21 cellular contexts compared by ENCODE assay signal in the genomic region with DNA sequence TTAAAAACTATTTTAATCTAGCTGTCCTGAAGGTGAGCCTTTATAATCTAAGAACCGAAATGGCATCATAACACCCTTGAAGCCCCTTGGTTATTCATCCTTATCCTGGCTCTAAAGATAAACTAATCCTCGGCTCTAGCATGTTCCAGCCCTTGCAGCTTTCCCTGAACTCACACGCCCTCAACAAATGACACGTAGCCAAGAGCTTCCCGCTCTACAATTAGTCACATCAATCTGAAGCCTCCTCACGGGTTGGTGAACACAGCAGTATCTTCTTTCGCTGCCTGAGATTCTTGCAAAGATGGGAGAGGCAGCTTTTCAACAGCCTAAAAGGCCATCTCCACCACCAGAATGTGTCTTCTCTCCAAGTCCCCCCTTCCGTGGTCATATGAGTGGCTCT.
"Had no signal": no experiment of that assay in that cellular context is flagged by ENCODE, and none has a peak within 500 bp of the region (broad histone marks: within the 10 kb centered on the region; RNA-seq: fewer than 3 reads in every experiment).

No MANE protein-coding gene starts in this region.

- H3K9me3 ChIP-seq: esophagus squamous epithelium, lower lobe of right lung, sigmoid colon, uterus had no signal

- H3K36me3 ChIP-seq: brain microvascular endothelial cell, esophagus squamous epithelium, lower lobe of right lung, sigmoid colon, uterus had no signal

- H3K27ac Mint-ChIP-seq: activated CD4-positive, alpha-beta T cell treated with anti-CD3 and anti-CD28 coated beads, Interleukin-2, amount 10 ng/mL, durations not matched to agents 24 days and 14 days; activated CD8-positive, alpha-beta T cell treated with anti-CD3 and anti-CD28 coated beads, Interleukin-2, amount 10 ng/mL, durations not matched to agents 7 days and 5 days; activated T-cell treated with anti-CD3 and anti-CD28 coated beads, Interleukin-2, amount 50 U/mL, for 72 hours; mesothelial cell of epicardium; stimulated activated effector memory CD8-positive, alpha-beta T cell treated with anti-CD3 and anti-CD28 coated beads, Interleukin-12 subunit alpha, Interleukin-12 subunit beta, amount 100 ng/mL, for 72 hours had no signal

- H3K36me3 Mint-ChIP-seq: activated naive CD4-positive, alpha-beta T cell treated with anti-CD3 and anti-CD28 coated beads, Interleukin-2, amount 50 U/mL, for 72 hours; mesothelial cell of epicardium; stimulated activated effector memory CD8-positive, alpha-beta T cell treated with anti-CD3 and anti-CD28 coated beads, Interleukin-12 subunit alpha, Interleukin-12 subunit beta, amount 100 ng/mL, for 72 hours had no signal

- H3K4me1 Mint-ChIP-seq: activated CD4-positive, alpha-beta T cell treated with anti-CD3 and anti-CD28 coated beads, Interleukin-2, amount 10 ng/mL, durations not matched to agents 24 days and 14 days; central memory CD8-positive, alpha-beta T cell; stimulated activated effector memory CD8-positive, alpha-beta T cell treated with anti-CD3 and anti-CD28 coated beads, Interleukin-12 subunit alpha, Interleukin-12 subunit beta, amount 100 ng/mL, for 72 hours had no signal

- H3K27me3 ChIP-seq: brain microvascular endothelial cell, sigmoid colon, uterus had no signal

- H3K4me3 ChIP-seq: coronary artery, esophagus squamous epithelium, lower lobe of right lung, sigmoid colon, uterus had no signal

- H3K27ac ChIP-seq: brain microvascular endothelial cell, coronary artery, esophagus squamous epithelium, lower lobe of right lung, sigmoid colon, uterus had no signal

- H3K9me3 Mint-ChIP-seq: activated CD4-positive, alpha-beta T cell treated with anti-CD3 and anti-CD28 coated beads, Interleukin-2, amount 10 ng/mL, durations not matched to agents 24 days and 14 days; activated naive CD4-positive, alpha-beta T cell treated with anti-CD3 and anti-CD28 coated beads, Interleukin-2, amount 50 U/mL, for 72 hours; activated T-cell treated with anti-CD3 and anti-CD28 coated beads, Interleukin-2, amount 50 U/mL, for 72 hours; central memory CD8-positive, alpha-beta T cell; mesothelial cell of epicardium; stimulated activated effector memory CD8-positive, alpha-beta T cell treated with anti-CD3 and anti-CD28 coated beads, Interleukin-12 subunit alpha, Interleukin-12 subunit beta, amount 100 ng/mL, for 72 hours had no signal

- DNase-seq: activated CD4-positive, alpha-beta T cell treated with anti-CD3 and anti-CD28 coated beads, Interleukin-2, amount 10 ng/mL, durations not matched to agents 24 days and 14 days; activated CD4-positive, CD25-positive, alpha-beta regulatory T cell; activated CD8-positive, alpha-beta memory T cell treated with anti-CD3 and anti-CD28 coated beads, Interleukin-2, amount 50 U/mL, for 4 hours; activated CD8-positive, alpha-beta T cell treated with anti-CD3 and anti-CD28 coated beads, Interleukin-2, amount 10 ng/mL, durations not matched to agents 7 days and 5 days; activated gamma-delta T cell; activated T-cell treated with anti-CD3 and anti-CD28 coated beads, Interleukin-2, amount 50 U/mL, for 72 hours; amniotic stem cell; brain microvascular endothelial cell; effector CD4-positive, alpha-beta T cell; esophagus squamous epithelium; foreskin fibroblast; left cardiac atrium; lower lobe of right lung; sigmoid colon; T-helper 2 cell; uterus had no signal

- H3K4me1 ChIP-seq: esophagus squamous epithelium, lower lobe of right lung, uterus had no signal

- H3K4me3 Mint-ChIP-seq: activated CD4-positive, alpha-beta T cell treated with anti-CD3 and anti-CD28 coated beads, Interleukin-2, amount 10 ng/mL, durations not matched to agents 24 days and 14 days; activated CD8-positive, alpha-beta T cell treated with anti-CD3 and anti-CD28 coated beads, Interleukin-2, amount 10 ng/mL, durations not matched to agents 7 days and 5 days; activated T-cell treated with anti-CD3 and anti-CD28 coated beads, Interleukin-2, amount 50 U/mL, for 72 hours; central memory CD8-positive, alpha-beta T cell; mesothelial cell of epicardium; stimulated activated effector memory CD8-positive, alpha-beta T cell treated with anti-CD3 and anti-CD28 coated beads, Interleukin-12 subunit alpha, Interleukin-12 subunit beta, amount 100 ng/mL, for 72 hours had no signal
